In genomic region chr5:136192015-136192525, GRCh38 we compare ENCODE assay signal across 9 cellular contexts. TPM values are rescaled to one million over a fixed set of nuclear protein-coding genes. Genes with fewer than 3 reads are reported as not detected.
DNase-seq lines count a peak whose midpoint lies in the region; ATAC-seq and TF ChIP-seq lines count a peak whose summit lies in the region.
"Had no signal": no experiment of that assay in that cellular context is flagged by ENCODE, and none has a peak within 500 bp of the region (broad histone marks: within the 10 kb centered on the region; RNA-seq: fewer than 3 reads in every experiment).

No MANE protein-coding gene starts in this region.

- peaks cover 4% of the 10 kb centered on the region for H3K4me1 ChIP-seq in cardiac muscle cell (ENCODE audit: low read depth)
- peaks cover 16 to 39% (median 19%) of the 10 kb centered on the region in 3 donors for H3K4me1 ChIP-seq in esophagus squamous epithelium
- H3K4me1 ChIP-seq in mucosa of rectum (ENCODE audit: control insufficient read depth in 2 of 2, insufficient read depth in 2 of 2, low read length in 2 of 2) = peaks cover 41 to 46% of the 10 kb centered on the region in 2 donors

- H3K4me3 ChIP-seq in cardiac muscle cell (peak overlapping the region; percentile 57), esophagus squamous epithelium (peak overlapping the region; percentile 27 to 57 (median 44)), mucosa of rectum (ENCODE audit: low read length in 2 of 2) (peak overlapping the region; percentile 62 to 78)

- intact Hi-C loops in Right ventricle myocardium inferior (cut with DNase I) (no loop called here), esophagus squamous epithelium (cut with DNase I) (no loop called here)

- no CpG with 5 or more reads among the region's 56 CpGs for WGBS in esophagus squamous epithelium, 2 donors

- H3K27me3 ChIP-seq in cardiac muscle cell (peaks cover 66% of the 10 kb centered on the region), esophagus squamous epithelium (peaks cover 0 to 64% (median 12%) of the 10 kb centered on the region in 4 donors), mucosa of rectum (ENCODE audit: control insufficient read depth in 2 of 2, insufficient read depth in 2 of 2, low read length in 2 of 2) (peaks cover 0 to 8% of the 10 kb centered on the region in 2 donors)

- peak overlapping the region; percentile 70 to 88 for H3K9ac ChIP-seq in mucosa of rectum (ENCODE audit: low read depth in 1 of 2, low read length in 2 of 2)

- TF ChIP-seq CTCF in cardiac muscle cell (IDR thresholded peaks at IDR 0.05; ENCODE audit: low read depth, low read length) = no peak
- TF ChIP-seq CTCF in esophagus squamous epithelium (IDR thresholded peaks at IDR 0.05) = no peak

- no peak for TF ChIP-seq POLR2A in esophagus squamous epithelium (IDR thresholded peaks at IDR 0.05)

- no peaks in the 10 kb centered on the region for H3K36me3 ChIP-seq in cardiac muscle cell
- H3K36me3 ChIP-seq in esophagus squamous epithelium = peaks cover 0 to 28% (median 0%) of the 10 kb centered on the region in 3 donors
- H3K36me3 ChIP-seq in mucosa of rectum (ENCODE audit: control insufficient read depth in 2 of 2, insufficient read depth in 2 of 2, low read length in 2 of 2) = peaks cover 0 to 5% of the 10 kb centered on the region in 2 donors

- DNase-seq in cardiac muscle cell (ENCODE audit: low read depth in 1 of 2, low spot score in 1 of 2) = peak in 1 of 2 donors; percentile 13
- no peak for DNase-seq in Right ventricle myocardium inferior (ENCODE audit: missing footprints)
- no peak for DNase-seq in esophagus squamous epithelium (lab: John Stamatoyannopoulos, UW)
- DNase-seq in HUDEP-2 (lab: John Stamatoyannopoulos, UW; ENCODE audit: unreplicated experiment in 76 of 76) = no peak
- no peak for DNase-seq in activated CD4-positive, alpha-beta T cell treated with anti-CD3 and anti-CD28 coated beads, Interleukin-2, amount 50 U/mL, for 4 hours
- DNase-seq: CD4-positive, alpha-beta T cell had no signal

- no peak for ATAC-seq in Right ventricle myocardium inferior
- no peak for ATAC-seq in HG02885 (IDR thresholded peaks at IDR 0.05; ENCODE audit: poor library complexity, unreplicated experiment)
- ATAC-seq in HG02938 (IDR thresholded peaks at IDR 0.05; ENCODE audit: unreplicated experiment) = no peak

- H3K9me3 ChIP-seq in cardiac muscle cell (ENCODE audit: low read depth) (no peaks in the 10 kb centered on the region), esophagus squamous epithelium (no peaks in the 10 kb centered on the region), mucosa of rectum (ENCODE audit: control insufficient read depth in 2 of 2, low read length in 2 of 2) (no peaks in the 10 kb centered on the region)

- H3K27ac ChIP-seq in cardiac muscle cell (no peak overlapping the region), esophagus squamous epithelium (no peak overlapping the region), mucosa of rectum (ENCODE audit: low read depth in 2 of 2, low read length in 2 of 2) (peak overlapping the region; percentile 69 to 75)

RNA-seq across cellular contexts. Expression of gene SMIM32, which starts 0.9 kb away (rescaled TPM):
- total RNA-seq in cardiac muscle cell = 0.36 and 0.81 TPM in 2 replicates
- polyA plus RNA-seq in cardiac muscle cell = 0.30 TPM in 1 of 2 replicates, not detected in the other
- not detected for total RNA-seq in Right ventricle myocardium inferior
- total RNA-seq in esophagus squamous epithelium = not detected
- total RNA-seq: CD4-positive, alpha-beta T cell had no signal

RNA-seq across cellular contexts. Expression of gene SMAD5, which starts 59.4 kb away (rescaled TPM):
- total RNA-seq in cardiac muscle cell (38.2 and 130 TPM in 2 replicates), Right ventricle myocardium inferior (42.0 TPM), esophagus squamous epithelium (10 to 100 TPM; 32.0 to 49.6 (median 38.1) TPM)
- polyA plus RNA-seq in cardiac muscle cell = 25.7 and 36.8 TPM in 2 replicates

Comparison
In these comparisons a context has a peak if more than half of its experiments do, and no peak if none do; other contexts are left out.
1. H3K27ac ChIP-seq: peak in mucosa of rectum (2 of 2); none in cardiac muscle cell (single experiment) and esophagus squamous epithelium (0 of 4).
2. Peak in every context shown above with its lines, with median percentiles within 50 percentile points of each other: H3K4me3 ChIP-seq.